In genomic region chr2:61425605-61426155, GRCh38 we compare ENCODE assay signal across 10 cellular contexts. TPM values are rescaled to one million over a fixed set of nuclear protein-coding genes. Genes with fewer than 3 reads are reported as not detected.
A peak's percentile ranks its signal among the peaks of the same experiment; 100 is the strongest.
DNase-seq lines count a peak whose midpoint lies in the region; ATAC-seq and TF ChIP-seq lines count a peak whose summit lies in the region.
"Had no signal": no experiment of that assay in that cellular context is flagged by ENCODE, and none has a peak within 500 bp of the region (broad histone marks: within the 10 kb centered on the region; RNA-seq: fewer than 3 reads in every experiment).

No MANE protein-coding gene starts in this region.

- CTCF ChIA-PET in activated CD8-positive, alpha-beta T cell treated with anti-CD3 and anti-CD28 coated beads, Interleukin-2, amount 10 ng/mL, durations not matched to agents 7 days and 5 days (lab: Charles Lee), result interaction anchor here (0.6 to 2.2 kb wide), 35 partner anchors 9 to 324 kb away, joined by 3 to 23 read pairs (median 4); no protein-coding TSS in a partner anchor

- DNase-seq in activated CD4-positive, alpha-beta T cell treated with anti-CD3 and anti-CD28 coated beads, Interleukin-2, amount 10 ng/mL, durations not matched to agents 24 days and 14 days, result no peak
- DNase-seq in activated CD4-positive, alpha-beta T cell treated with anti-CD3 and anti-CD28 coated beads, Interleukin-2, amount 50 U/mL, for 4 hours, result no peak
- DNase-seq in activated CD8-positive, alpha-beta T cell treated with anti-CD3 and anti-CD28 coated beads, Interleukin-2, amount 10 ng/mL, durations not matched to agents 7 days and 5 days, result no peak
- DNase-seq in spleen, result no peak
- no peak for DNase-seq in AG20443 (ENCODE audit: low spot score)
- DNase-seq in stimulated activated CD4-positive, alpha-beta T cell treated with anti-CD3 and anti-CD28 coated beads, Interleukin-2, amount 100 ng/mL, for 48 hours, result no peak
- no peak for DNase-seq in SW480 (ENCODE audit: low spot score)
- DNase-seq: kidney had no signal

- POLR2A ChIA-PET in activated CD8-positive, alpha-beta T cell treated with anti-CD3 and anti-CD28 coated beads, Interleukin-2, amount 10 ng/mL, durations not matched to agents 7 days and 5 days (lab: Charles Lee), result interaction anchor here (1.2 to 1.3 kb wide), 2 partner anchors 45 to 200 kb away, joined by 3 to 6 read pairs; partner anchors contain the start of gene USP34

- peaks cover 40 to 97% (median 70%) of the 10 kb centered on the region in 6 donors for H3K4me1 ChIP-seq in spleen

- intact Hi-C loops in activated CD4-positive, alpha-beta T cell treated with anti-CD3 and anti-CD28 coated beads, Interleukin-2, amount 10 ng/mL, durations not matched to agents 24 days and 14 days (cut with micrococcal nuclease), result loop anchor here (1.0 to 10.0 kb wide), 4 partner anchors 45 to 367 kb away; partner anchors contain the start of gene XPO1
- intact Hi-C loops in spleen (cut with DNase I; ENCODE audit: low total_unique reads), result no loop called here

- 74 to 86% (median 77%) methylated on average over 6 of the region's 6 CpGs for WGBS in spleen, 5 donors

- no peak for TF ChIP-seq POLR2A in spleen (IDR thresholded peaks at IDR 0.05)

- H3K27ac ChIP-seq in spleen, result peak overlapping the region; percentile 52 to 86 (median 72)

- H3K4me1 Mint-ChIP-seq in activated CD4-positive, alpha-beta T cell treated with anti-CD3 and anti-CD28 coated beads, Interleukin-2, amount 10 ng/mL, durations not matched to agents 24 days and 14 days, result peaks cover 43% of the 10 kb centered on the region
- H3K4me1 Mint-ChIP-seq in activated CD8-positive, alpha-beta T cell treated with anti-CD3 and anti-CD28 coated beads, Interleukin-2, amount 10 ng/mL, durations not matched to agents 7 days and 5 days (ENCODE audit: low read depth), result peaks cover 44% of the 10 kb centered on the region

- no peaks in the 10 kb centered on the region for H3K36me3 ChIP-seq in spleen
- H3K36me3 ChIP-seq: transverse colon had no signal

- H3K27ac Mint-ChIP-seq in activated CD4-positive, alpha-beta T cell treated with anti-CD3 and anti-CD28 coated beads, Interleukin-2, amount 10 ng/mL, durations not matched to agents 24 days and 14 days, result peak overlapping the region; percentile 69
- H3K27ac Mint-ChIP-seq in activated CD8-positive, alpha-beta T cell treated with anti-CD3 and anti-CD28 coated beads, Interleukin-2, amount 10 ng/mL, durations not matched to agents 7 days and 5 days, result peak overlapping the region; percentile 22

- no peaks in the 10 kb centered on the region for H3K27me3 ChIP-seq in spleen (replicated peaks in 1 of 7)
- H3K27me3 ChIP-seq: transverse colon had no signal

- H3K9me3 ChIP-seq in spleen, result no peaks in the 10 kb centered on the region
- H3K9me3 ChIP-seq: transverse colon had no signal

- H3K36me3 Mint-ChIP-seq in activated CD4-positive, alpha-beta T cell treated with anti-CD3 and anti-CD28 coated beads, Interleukin-2, amount 10 ng/mL, durations not matched to agents 24 days and 14 days (ENCODE audit: low read depth), result no peaks in the 10 kb centered on the region
- peaks cover 2% of the 10 kb centered on the region for H3K36me3 Mint-ChIP-seq in activated CD8-positive, alpha-beta T cell treated with anti-CD3 and anti-CD28 coated beads, Interleukin-2, amount 10 ng/mL, durations not matched to agents 7 days and 5 days (ENCODE audit: low read depth)

- no peak for TF ChIP-seq CTCF in spleen (IDR thresholded peaks at IDR 0.05 in 8 of 11, conservative IDR thresholded peaks at IDR 0.05 in 3 of 11)

- no peaks in the 10 kb centered on the region for H3K9me3 Mint-ChIP-seq in activated CD4-positive, alpha-beta T cell treated with anti-CD3 and anti-CD28 coated beads, Interleukin-2, amount 10 ng/mL, durations not matched to agents 24 days and 14 days
- H3K9me3 Mint-ChIP-seq in activated CD8-positive, alpha-beta T cell treated with anti-CD3 and anti-CD28 coated beads, Interleukin-2, amount 10 ng/mL, durations not matched to agents 7 days and 5 days (ENCODE audit: insufficient read depth), result no peaks in the 10 kb centered on the region

- no peaks in the 10 kb centered on the region for H3K27me3 Mint-ChIP-seq in activated CD4-positive, alpha-beta T cell treated with anti-CD3 and anti-CD28 coated beads, Interleukin-2, amount 10 ng/mL, durations not matched to agents 24 days and 14 days
- no peaks in the 10 kb centered on the region for H3K27me3 Mint-ChIP-seq in activated CD8-positive, alpha-beta T cell treated with anti-CD3 and anti-CD28 coated beads, Interleukin-2, amount 10 ng/mL, durations not matched to agents 7 days and 5 days (ENCODE audit: low read depth)

- no peak overlapping the region for H3K4me3 Mint-ChIP-seq in activated CD4-positive, alpha-beta T cell treated with anti-CD3 and anti-CD28 coated beads, Interleukin-2, amount 10 ng/mL, durations not matched to agents 24 days and 14 days
- H3K4me3 Mint-ChIP-seq in activated CD8-positive, alpha-beta T cell treated with anti-CD3 and anti-CD28 coated beads, Interleukin-2, amount 10 ng/mL, durations not matched to agents 7 days and 5 days, result no peak overlapping the region

- no peak overlapping the region for H3K4me3 ChIP-seq in spleen
- H3K4me3 ChIP-seq: transverse colon had no signal

- peak; percentile 7 for ATAC-seq in HG02938 (IDR thresholded peaks at IDR 0.05; ENCODE audit: unreplicated experiment)
- ATAC-seq in activated CD8-positive, alpha-beta T cell treated with anti-CD3 and anti-CD28 coated beads, Interleukin-2, amount 10 ng/mL, durations not matched to agents 7 days and 5 days, result peak; percentile 25

RNA-seq across cellular contexts. Expression of gene USP34, which starts 45.2 kb away (rescaled TPM):
- total RNA-seq in activated CD4-positive, alpha-beta T cell treated with anti-CD3 and anti-CD28 coated beads, Interleukin-2, amount 10 ng/mL, durations not matched to agents 24 days and 14 days, result 84.3 and 93.8 TPM in 2 replicates
- total RNA-seq in activated CD8-positive, alpha-beta T cell treated with anti-CD3 and anti-CD28 coated beads, Interleukin-2, amount 10 ng/mL, durations not matched to agents 7 days and 5 days, result 10 to 100 TPM; 80.4 to 84.7 TPM
- total RNA-seq in spleen, result 100 to 1,000 TPM; 124 to 222 (median 152) TPM
- 10 to 100 TPM; 52.1 to 59.8 (median 58.4) TPM for polyA plus RNA-seq in spleen
